In genomic region chr15:65969865-65970832, GRCh38 we compare ENCODE assay signal across 1 cellular context.
A peak's percentile ranks its signal among the peaks of the same experiment; 100 is the strongest.
TF ChIP-seq lines count a peak whose summit lies in the region.

No MANE protein-coding gene starts in this region.

TF ChIP-seq in HEK293, 187 proteins besides CTCF, POLR2A, EP300 and RAD21 (continued from another document):
- TF ChIP-seq PRDM10 (tag by site-specific recombination; IDR thresholded peaks at IDR 0.05), result peak; percentile 50; the same call in 1 of the 2 replicates
